In genomic region chr3:60651799-60652198, GRCh38 we compare ENCODE assay signal across 26 cellular contexts.
"Had no signal": no experiment of that assay in that cellular context is flagged by ENCODE, and none has a peak within 500 bp of the region (broad histone marks: within the 10 kb centered on the region; RNA-seq: fewer than 3 reads in every experiment).

No MANE protein-coding gene starts in this region.

- ATAC-seq: activated CD8-positive, alpha-beta T cell treated with anti-CD3 and anti-CD28 coated beads for 36 hours; activated T-cell treated with anti-CD3 and anti-CD28 coated beads, Interleukin-2, amount 50 U/mL, for 4 hours; activated T-helper 17 cell treated with anti-CD3 and anti-CD28 coated beads, Interleukin-2, amount 50 U/mL, for 72 hours; gastroesophageal sphincter; natural killer cell had no signal

- H3K79me2 ChIP-seq: hepatocyte had no signal

- H3K9me3 ChIP-seq: breast epithelium, gastroesophageal sphincter, left ventricle myocardium inferior, right atrium auricular region, suprapubic skin, tibial artery had no signal

- H3K4me2 ChIP-seq: hepatocyte, neural progenitor cell had no signal

- H3K27ac ChIP-seq: breast epithelium, gastroesophageal sphincter, hepatocyte, left ventricle myocardium inferior, neural progenitor cell, right atrium auricular region, suprapubic skin, tibial artery had no signal

- H3K9ac ChIP-seq: neural progenitor cell had no signal

- H3K27me3 ChIP-seq: breast epithelium, gastroesophageal sphincter, hepatocyte, neural progenitor cell, right atrium auricular region, suprapubic skin, tibial artery had no signal

- H2AFZ ChIP-seq: hepatocyte, neural progenitor cell had no signal

- DNase-seq: activated B cell treated with CpG ODN at 0.5 μM for 24 hours; activated CD4-positive, alpha-beta T cell treated with anti-CD3 and anti-CD28 coated beads, Interleukin-2, amount 50 U/mL, for 1 hour; activated CD8-positive, alpha-beta T cell treated with anti-CD3 and anti-CD28 coated beads for 36 hours; activated gamma-delta T cell treated with Interleukin-2 at 50 U/mL for 16 hours; activated naive CD4-positive, alpha-beta T cell treated with anti-CD3 and anti-CD28 coated beads, Interleukin-2, amount 50 U/mL, for 16 hours; activated T-cell treated with anti-CD3 and anti-CD28 coated beads, Interleukin-2, amount 50 U/mL, for 4 hours; amniotic stem cell; central memory CD4-positive, alpha-beta T cell; islet precursor cell; left ventricle myocardium inferior; mesendoderm; natural killer cell; stimulated activated CD4-positive, alpha-beta T cell treated with anti-CD3 and anti-CD28 coated beads, Interleukin-15, amount 100 ng/mL, for 24 hours; stimulated activated CD4-positive, alpha-beta T cell treated with anti-CD3 and anti-CD28 coated beads, Interleukin-2, amount 100 ng/mL, for 24 hours; stimulated activated naive CD4-positive, alpha-beta T cell; T1000; tibial artery had no signal

- H3K4me1 ChIP-seq: breast epithelium, gastroesophageal sphincter, left ventricle myocardium inferior, right atrium auricular region, suprapubic skin had no signal

- FAIRE-seq: endothelial cell of umbilical vein had no signal

- H3K4me3 ChIP-seq: breast epithelium, gastroesophageal sphincter, hepatocyte, left ventricle myocardium inferior, lung, neural progenitor cell, right atrium auricular region, suprapubic skin, tibial artery had no signal

- H3K36me3 ChIP-seq: breast epithelium, gastroesophageal sphincter, left ventricle myocardium inferior, neural progenitor cell, right atrium auricular region, suprapubic skin, tibial artery had no signal
